Comparison of ENCODE assay signal across 8 cellular contexts in genomic region chr3:138051946-138052802, GRCh38. TPM values are rescaled to one million over a fixed set of nuclear protein-coding genes. Genes with fewer than 3 reads are reported as not detected.
DNase-seq lines count a peak whose midpoint lies in the region; ATAC-seq and TF ChIP-seq lines count a peak whose summit lies in the region.

No MANE protein-coding gene starts in this region.

- ATAC-seq in HG02759 (IDR thresholded peaks at IDR 0.05; ENCODE audit: unreplicated experiment) (peak; percentile 81), body of pancreas (no peak), left lung (peak; percentile 97), GM21717 (IDR thresholded peaks at IDR 0.05; ENCODE audit: unreplicated experiment) (no peak)

- peak; percentile 90 for TF ChIP-seq CTCF in GM12865 (IDR thresholded peaks at IDR 0.05; ENCODE audit: insufficient read depth, low read depth, low read length, missing control alignments)
- TF ChIP-seq CTCF in body of pancreas (IDR thresholded peaks at IDR 0.05) = peak; percentile 40 to 60 (median 49)
- peak; percentile 43 to 50 for TF ChIP-seq CTCF in left lung (IDR thresholded peaks at IDR 0.05)

- H3K4me3 Mint-ChIP-seq in CD4-positive, alpha-beta memory T cell = no peak overlapping the region

- intact Hi-C loops in body of pancreas (cut with DNase I) (no loop called here), left lung (cut with DNase I) (no loop called here)
- intact Hi-C loops in CD4-positive, alpha-beta memory T cell (cut with micrococcal nuclease) = no loop called here

- no peaks in the 10 kb centered on the region for H3K36me3 ChIP-seq in body of pancreas (replicated peaks in 1 of 2; ENCODE audit: insufficient read depth in 1 of 2, low read depth in 2 of 2)
- H3K36me3 ChIP-seq in left lung = peaks cover 0 to 3% of the 10 kb centered on the region in 2 donors
- H3K36me3 ChIP-seq in CD4-positive, alpha-beta memory T cell (ENCODE audit: insufficient read depth, low read length) = no peaks in the 10 kb centered on the region

- DNase-seq in AG08396 (ENCODE audit: low spot score) (peak; percentile 45), GM12865 (ENCODE audit: low read depth) (peak; percentile 82), NCI-H146 (lab: John Stamatoyannopoulos, UW) (peak; percentile 78), body of pancreas (peak; percentile 34 to 63 (median 38)), left lung (no peak)
- no peak for DNase-seq in CD4-positive, alpha-beta memory T cell

- peaks cover 13 to 15% of the 10 kb centered on the region in 2 donors for H3K27me3 Mint-ChIP-seq in CD4-positive, alpha-beta memory T cell

- H3K27ac ChIP-seq in body of pancreas = no peak overlapping the region
- no peak overlapping the region for H3K27ac ChIP-seq in left lung
- no peak overlapping the region for H3K27ac ChIP-seq in CD4-positive, alpha-beta memory T cell (ENCODE audit: low read depth, low read length)

- no peak for TF ChIP-seq POLR2A in body of pancreas (IDR thresholded peaks at IDR 0.05)

- H3K27me3 ChIP-seq in body of pancreas = no peaks in the 10 kb centered on the region
- no peaks in the 10 kb centered on the region for H3K27me3 ChIP-seq in left lung
- H3K27me3 ChIP-seq in CD4-positive, alpha-beta memory T cell (ENCODE audit: insufficient read depth, low read length) = no peaks in the 10 kb centered on the region

- H3K9me3 Mint-ChIP-seq in CD4-positive, alpha-beta memory T cell = peaks cover 0 to 2% (median 0%) of the 10 kb centered on the region in 8 donors

- no peaks in the 10 kb centered on the region for H3K4me1 ChIP-seq in body of pancreas
- H3K4me1 ChIP-seq in left lung = no peaks in the 10 kb centered on the region
- H3K4me1 ChIP-seq in CD4-positive, alpha-beta memory T cell (ENCODE audit: insufficient read depth, low read length) = no peaks in the 10 kb centered on the region

- H3K27ac Mint-ChIP-seq in CD4-positive, alpha-beta memory T cell = no peak overlapping the region

- H3K9me3 ChIP-seq in body of pancreas = no peaks in the 10 kb centered on the region
- H3K9me3 ChIP-seq in left lung = no peaks in the 10 kb centered on the region
- no peaks in the 10 kb centered on the region for H3K9me3 ChIP-seq in CD4-positive, alpha-beta memory T cell (ENCODE audit: control insufficient read depth in 1 of 2, low read length in 2 of 2)

- POLR2A ChIA-PET in CD4-positive, alpha-beta memory T cell (lab: Charles Lee; ENCODE audit: partially characterized antibody) = no interaction called here

- CTCF ChIA-PET in CD4-positive, alpha-beta memory T cell (lab: Charles Lee; ENCODE audit: partially characterized antibody) = interaction anchor here (0.8 to 1.6 kb wide), 4 partner anchors 9 to 17 kb away, joined by 3 to 6 read pairs (median 4); no protein-coding TSS in a partner anchor

- no peaks in the 10 kb centered on the region for H3K4me1 Mint-ChIP-seq in CD4-positive, alpha-beta memory T cell

- H3K36me3 Mint-ChIP-seq in CD4-positive, alpha-beta memory T cell = no peaks in the 10 kb centered on the region

- WGBS in body of pancreas, 2 donors = 35% methylated on average over 8 of the region's 8 CpGs

- H3K4me3 ChIP-seq in GM12865 (ENCODE audit: low read depth, low read length) (no peak overlapping the region), body of pancreas (no peak overlapping the region), left lung (no peak overlapping the region)
- H3K4me3 ChIP-seq in CD4-positive, alpha-beta memory T cell (ENCODE audit: low read length in 2 of 2) = no peak overlapping the region

RNA-seq across cellular contexts. Expression of gene CLDN18, which starts 42.2 kb away (rescaled TPM):
- total RNA-seq in body of pancreas (10 to 100 TPM in 1 of 2 donors, 1 to 10 TPM in 1; 2.0 to 10.1 TPM), left lung (100 to 1,000 TPM in 1 of 2 donors, 10 to 100 TPM in 1; 66.8 to 354 TPM)
- not detected for total RNA-seq in CD4-positive, alpha-beta memory T cell
- not detected for polyA plus RNA-seq in CD4-positive, alpha-beta memory T cell

Comparison
In these comparisons a context has a peak if more than half of its experiments do, and no peak if none do; other contexts are left out.
1. DNase-seq: peak in AG08396 (single experiment), GM12865 (single experiment), NCI-H146 (single experiment) and body of pancreas (4 of 4); none in left lung (0 of 2) and CD4-positive, alpha-beta memory T cell (0 of 5).
2. ATAC-seq: peak in HG02759 (single experiment) and left lung (single experiment); none in body of pancreas (single experiment) and GM21717 (single experiment).
3. RNA of gene CLDN18, which starts 42.2 kb away (total RNA-seq): 66.8 to 354 TPM in left lung; 2.0 to 10.1 TPM in body of pancreas and not detected in CD4-positive, alpha-beta memory T cell; every median in the first group is over 4 times any median in the second.
4. Peak in every context shown above with its lines, with median percentiles within 50 percentile points of each other: CTCF ChIP-seq.